Comparison of ENCODE assay signal across 17 cellular contexts in genomic region chr2:61448229-61448628, GRCh38. TPM values are rescaled to one million over a fixed set of nuclear protein-coding genes. Genes with fewer than 3 reads are reported as not detected.
DNase-seq lines count a peak whose midpoint lies in the region; ATAC-seq and TF ChIP-seq lines count a peak whose summit lies in the region.
"Had no signal": no experiment of that assay in that cellular context is flagged by ENCODE, and none has a peak within 500 bp of the region (broad histone marks: within the 10 kb centered on the region; RNA-seq: fewer than 3 reads in every experiment).

No MANE protein-coding gene starts in this region.

- no peaks in the 10 kb centered on the region for H3K9me3 ChIP-seq in CD4-positive, CD25-positive, alpha-beta regulatory T cell (ENCODE audit: control insufficient read depth in 2 of 2, low read length in 2 of 2)
- no peaks in the 10 kb centered on the region for H3K9me3 ChIP-seq in DOHH2 (ENCODE audit: control insufficient read depth, insufficient read depth, low read length)
- no peaks in the 10 kb centered on the region for H3K9me3 ChIP-seq in SU-DHL-6 (ENCODE audit: insufficient read depth, low read length)
- no peaks in the 10 kb centered on the region for H3K9me3 ChIP-seq in CD4-positive, alpha-beta memory T cell (ENCODE audit: control insufficient read depth in 1 of 2, low read length in 2 of 2)
- H3K9me3 ChIP-seq in upper lobe of right lung = no peaks in the 10 kb centered on the region
- H3K9me3 ChIP-seq: BE2C had no signal

- peaks cover 0 to 2% (median 0%) of the 10 kb centered on the region in 7 donors for H3K9me3 Mint-ChIP-seq in CD4-positive, CD25-positive, alpha-beta regulatory T cell
- no peaks in the 10 kb centered on the region for H3K9me3 Mint-ChIP-seq in CD4-positive, alpha-beta memory T cell

- H3K36me3 Mint-ChIP-seq in CD4-positive, CD25-positive, alpha-beta regulatory T cell = peaks cover 18% of the 10 kb centered on the region
- peaks cover 26 to 37% of the 10 kb centered on the region in 2 donors for H3K36me3 Mint-ChIP-seq in CD4-positive, alpha-beta memory T cell

- no peak overlapping the region for H3K27ac ChIP-seq in CD4-positive, CD25-positive, alpha-beta regulatory T cell (ENCODE audit: insufficient read depth, low read length, poor library complexity, severe bottlenecking)
- H3K27ac ChIP-seq in DOHH2 (ENCODE audit: low read depth, low read length) (peak overlapping the region; percentile 99), SU-DHL-6 (ENCODE audit: low read depth, low read length) (peak overlapping the region; percentile 97), upper lobe of right lung (no peak overlapping the region)
- no peak overlapping the region for H3K27ac ChIP-seq in CD4-positive, alpha-beta memory T cell (ENCODE audit: low read depth, low read length)
- H3K27ac ChIP-seq: A549 had no signal

- peaks cover 17% of the 10 kb centered on the region for H3K4me1 ChIP-seq in CD4-positive, CD25-positive, alpha-beta regulatory T cell (ENCODE audit: control insufficient read depth, insufficient read depth, low read length, poor library complexity, severe bottlenecking)
- peaks cover 96% of the 10 kb centered on the region for H3K4me1 ChIP-seq in DOHH2 (ENCODE audit: control insufficient read depth, low read length)
- peaks cover 45% of the 10 kb centered on the region for H3K4me1 ChIP-seq in CD4-positive, alpha-beta memory T cell (ENCODE audit: insufficient read depth, low read length)
- no peaks in the 10 kb centered on the region for H3K4me1 ChIP-seq in upper lobe of right lung
- H3K4me1 ChIP-seq: BE2C had no signal

- H3K4me1 Mint-ChIP-seq in CD4-positive, CD25-positive, alpha-beta regulatory T cell = peaks cover 40 to 67% (median 43%) of the 10 kb centered on the region in 4 donors
- peaks cover 32 to 69% (median 53%) of the 10 kb centered on the region in 4 donors for H3K4me1 Mint-ChIP-seq in CD4-positive, alpha-beta memory T cell

- CTCF ChIA-PET in CD4-positive, alpha-beta memory T cell (lab: Charles Lee; ENCODE audit: partially characterized antibody) = no interaction called here

- POLR2A ChIA-PET in CD4-positive, alpha-beta memory T cell (lab: Charles Lee; ENCODE audit: partially characterized antibody) = no interaction called here

- peak overlapping the region in 2 of 4 donors; percentile 13 to 44 for H3K4me3 Mint-ChIP-seq in CD4-positive, CD25-positive, alpha-beta regulatory T cell
- no peak overlapping the region for H3K4me3 Mint-ChIP-seq in CD4-positive, alpha-beta memory T cell
- H3K4me3 Mint-ChIP-seq: CD14-positive monocyte, H9 had no signal

- no peak overlapping the region for H2AFZ ChIP-seq in SU-DHL-6 (ENCODE audit: low read depth, low read length, severe bottlenecking)

- H3K4me2 ChIP-seq in DOHH2 (ENCODE audit: low read length) (peak overlapping the region; percentile 99), SU-DHL-6 (ENCODE audit: low read depth, low read length, poor library complexity, severe bottlenecking) (peak overlapping the region; percentile 84)
- H3K4me2 ChIP-seq: A549 had no signal

- no peak for ATAC-seq in CD4-positive, CD25-positive, alpha-beta regulatory T cell (ENCODE audit: low read depth in 2 of 2)
- ATAC-seq in upper lobe of right lung = no peak
- ATAC-seq in GM21723 (IDR thresholded peaks at IDR 0.05; ENCODE audit: unreplicated experiment) = no peak
- ATAC-seq in GM21786 (IDR thresholded peaks at IDR 0.05; ENCODE audit: unreplicated experiment) = no peak
- ATAC-seq: A549, GM12878 had no signal

- H3K79me2 ChIP-seq in DOHH2 (ENCODE audit: control insufficient read depth, low read length) (peaks cover 98% of the 10 kb centered on the region), SU-DHL-6 (ENCODE audit: insufficient read depth, low read length) (peaks cover 89% of the 10 kb centered on the region)

- H3K9me2 ChIP-seq in DOHH2 (replicated peaks; ENCODE audit: control insufficient read depth, low read length) (no peaks in the 10 kb centered on the region), SU-DHL-6 (replicated peaks; ENCODE audit: insufficient read depth, low read length) (no peaks in the 10 kb centered on the region)

- H3F3A ChIP-seq in DOHH2 (ENCODE audit: control insufficient read depth, insufficient read depth) (peaks cover 59% of the 10 kb centered on the region), SU-DHL-6 (ENCODE audit: insufficient read depth) (peaks cover 93% of the 10 kb centered on the region)

- no peaks in the 10 kb centered on the region for H3K27me3 ChIP-seq in CD4-positive, CD25-positive, alpha-beta regulatory T cell (ENCODE audit: control insufficient read depth, insufficient read depth, low read length)
- H3K27me3 ChIP-seq in DOHH2 (ENCODE audit: control insufficient read depth, low read length) (no peaks in the 10 kb centered on the region), SU-DHL-6 (ENCODE audit: low read length) (no peaks in the 10 kb centered on the region), upper lobe of right lung (no peaks in the 10 kb centered on the region)
- no peaks in the 10 kb centered on the region for H3K27me3 ChIP-seq in CD4-positive, alpha-beta memory T cell (ENCODE audit: insufficient read depth, low read length)
- H3K27me3 ChIP-seq: BE2C had no signal

- no peak for DNase-seq in CD4-positive, CD25-positive, alpha-beta regulatory T cell
- DNase-seq in erythroblast (lab: John Stamatoyannopoulos, UW) (peak; percentile 42 to 80), upper lobe of right lung (no peak)
- no peak for DNase-seq in CD4-positive, alpha-beta memory T cell
- DNase-seq: BE2C, Calu3, DMS 273 treated with DMSO at 0.1 percent for 48 hours, GOT3, H9 had no signal

- peaks cover 3% of the 10 kb centered on the region for H3K36me3 ChIP-seq in CD4-positive, CD25-positive, alpha-beta regulatory T cell (ENCODE audit: control insufficient read depth, insufficient read depth, low read length)
- H3K36me3 ChIP-seq in DOHH2 (ENCODE audit: control insufficient read depth, low read length) (peaks cover 12% of the 10 kb centered on the region; the same call in 1 of the 2 replicates), SU-DHL-6 (ENCODE audit: low read length) (no peaks in the 10 kb centered on the region), upper lobe of right lung (no peaks in the 10 kb centered on the region)
- H3K36me3 ChIP-seq in CD4-positive, alpha-beta memory T cell (ENCODE audit: insufficient read depth, low read length) = no peaks in the 10 kb centered on the region
- H3K36me3 ChIP-seq: BE2C had no signal

- no peaks in the 10 kb centered on the region for H4K20me1 ChIP-seq in DOHH2 (ENCODE audit: control insufficient read depth, insufficient read depth, low read depth, low read length)
- H4K20me1 ChIP-seq in SU-DHL-6 (ENCODE audit: low read depth, low read length) = no peaks in the 10 kb centered on the region; the same call in 1 of the 2 replicates

- intact Hi-C loops in CD4-positive, alpha-beta memory T cell (cut with micrococcal nuclease) = no loop called here
- intact Hi-C loops in upper lobe of right lung (cut with DNase I) = no loop called here

- no peak overlapping the region for H3K9ac ChIP-seq in SU-DHL-6 (ENCODE audit: low read length)

- H3K4me3 ChIP-seq in CD4-positive, CD25-positive, alpha-beta regulatory T cell (ENCODE audit: low read depth, low read length) = no peak overlapping the region
- H3K4me3 ChIP-seq in DOHH2 (ENCODE audit: low read length) (peak overlapping the region; percentile 25), SU-DHL-6 (ENCODE audit: insufficient read depth, low read length, poor library complexity, severe bottlenecking) (no peak overlapping the region), upper lobe of right lung (no peak overlapping the region)
- H3K4me3 ChIP-seq in CD4-positive, alpha-beta memory T cell (ENCODE audit: low read length in 2 of 2) = no peak overlapping the region
- H3K4me3 ChIP-seq: A549, GM12878 had no signal

- no peaks in the 10 kb centered on the region for H3K27me3 Mint-ChIP-seq in CD4-positive, CD25-positive, alpha-beta regulatory T cell
- no peaks in the 10 kb centered on the region for H3K27me3 Mint-ChIP-seq in CD4-positive, alpha-beta memory T cell
- H3K27me3 Mint-ChIP-seq: IgD-negative memory B cell had no signal

- H3K27ac Mint-ChIP-seq in CD4-positive, CD25-positive, alpha-beta regulatory T cell = peak overlapping the region in 2 of 3 donors; percentile 45 to 83
- peak overlapping the region in 1 of 7 donors; percentile 19 for H3K27ac Mint-ChIP-seq in CD4-positive, alpha-beta memory T cell
- H3K27ac Mint-ChIP-seq: H9 had no signal

- TF ChIP-seq POLR2A in erythroblast (IDR thresholded peaks at IDR 0.05; ENCODE audit: low read length) = no peak

- TF ChIP-seq CTCF in DOHH2 (IDR thresholded peaks at IDR 0.05; ENCODE audit: low read depth, low read length, poor library complexity, severe bottlenecking) (no peak), SU-DHL-6 (IDR thresholded peaks at IDR 0.05; ENCODE audit: insufficient read depth, low read length, poor library complexity, severe bottlenecking) (no peak), upper lobe of right lung (IDR thresholded peaks at IDR 0.05) (no peak)

RNA-seq across cellular contexts. Expression of gene USP34, which starts 22.7 kb away (rescaled TPM):
- 197 TPM for total RNA-seq in CD4-positive, CD25-positive, alpha-beta regulatory T cell
- 10 to 100 TPM; 16.6 to 20.9 (median 17.5) TPM for polyA plus RNA-seq in CD4-positive, CD25-positive, alpha-beta regulatory T cell
- 100 to 1,000 TPM; 163 to 164 TPM for total RNA-seq in CD4-positive, alpha-beta memory T cell
- 10 to 100 TPM in 1 of 2 donors, 1 to 10 TPM in 1; 7.9 to 26.7 TPM for polyA plus RNA-seq in CD4-positive, alpha-beta memory T cell
- 112 TPM for total RNA-seq in upper lobe of right lung

Comparison
In these comparisons a context has a peak if more than half of its experiments do, and no peak if none do; other contexts are left out.
1. DNase-seq: peak in erythroblast (2 of 2); none in CD4-positive, CD25-positive, alpha-beta regulatory T cell (0 of 3), CD4-positive, alpha-beta memory T cell (0 of 5) and upper lobe of right lung (single experiment).
2. H3K27ac ChIP-seq: peak in DOHH2 (single experiment) and SU-DHL-6 (single experiment); none in CD4-positive, CD25-positive, alpha-beta regulatory T cell (single experiment), CD4-positive, alpha-beta memory T cell (single experiment) and upper lobe of right lung (single experiment).